Comparison of ENCODE assay signal across 19 cellular contexts in genomic region chr16:83245061-83245460, GRCh38.
A peak's percentile ranks its signal among the peaks of the same experiment; 100 is the strongest.
DNase-seq lines count a peak whose midpoint lies in the region; ATAC-seq, FAIRE-seq and TF ChIP-seq lines count a peak whose summit lies in the region.
"Had no signal": no experiment of that assay in that cellular context is flagged by ENCODE, and none has a peak within 500 bp of the region (broad histone marks: within the 10 kb centered on the region; RNA-seq: fewer than 3 reads in every experiment).

No MANE protein-coding gene starts in this region.

- no peaks in the 10 kb centered on the region for H3K4me1 ChIP-seq in astrocyte (ENCODE audit: insufficient read depth, low read length)
- H3K4me1 ChIP-seq: A549 had no signal

- no peaks in the 10 kb centered on the region for H3K9me3 Mint-ChIP-seq in astrocyte (ENCODE audit: unreplicated experiment)
- no peaks in the 10 kb centered on the region for H3K9me3 Mint-ChIP-seq in effector memory CD8-positive, alpha-beta T cell

- H3K27me3 Mint-ChIP-seq in astrocyte (ENCODE audit: low read depth, unreplicated experiment) = peaks cover 17% of the 10 kb centered on the region
- peaks cover 14 to 24% of the 10 kb centered on the region in 2 donors for H3K27me3 Mint-ChIP-seq in effector memory CD8-positive, alpha-beta T cell

- no peaks in the 10 kb centered on the region for H3K9me3 ChIP-seq in astrocyte (ENCODE audit: insufficient read depth, low read depth, low read length)
- H3K9me3 ChIP-seq: A549 had no signal

- H3K79me2 ChIP-seq in astrocyte (ENCODE audit: insufficient read depth, low read length) = no peaks in the 10 kb centered on the region

- ATAC-seq in GM21360 (IDR thresholded peaks at IDR 0.05; ENCODE audit: unreplicated experiment) (no peak), HG02678 (IDR thresholded peaks at IDR 0.05; ENCODE audit: unreplicated experiment) (no peak)
- ATAC-seq in effector memory CD8-positive, alpha-beta T cell (replicated peaks) = no peak
- ATAC-seq: A549, K562, PC-3 had no signal

- peak; percentile 3 for DNase-seq in ELR (ENCODE audit: low read depth)
- DNase-seq in astrocyte (ENCODE audit: low read depth) = peak; percentile 37
- peak; percentile 9 for DNase-seq in fibroblast of mammary gland (ENCODE audit: low read depth)
- peak; percentile 42 for DNase-seq in non-pigmented ciliary epithelial cell (ENCODE audit: low read depth)
- no peak for DNase-seq in stimulated activated CD4-positive, alpha-beta T cell treated with anti-CD3 and anti-CD28 coated beads, Interleukin-1b, Interleukin-23, amount 100 ng/mL, for 48 hours
- DNase-seq in effector memory CD8-positive, alpha-beta T cell = no peak
- DNase-seq: AML-193, HFFc6, NCI-H1417 treated with DMSO at 0.1 percent for 48 hours, NCI-H1930, NCI-H2171, NCI-H446, PC-3 had no signal

- no peaks in the 10 kb centered on the region for H3K36me3 ChIP-seq in astrocyte (ENCODE audit: insufficient read depth, low read length)

- no peak overlapping the region for H3K4me2 ChIP-seq in astrocyte (ENCODE audit: low read length)
- H3K4me2 ChIP-seq: A549 had no signal

- H2AFZ ChIP-seq in astrocyte (ENCODE audit: low read depth, low read length) = no peak overlapping the region

- H3K27ac Mint-ChIP-seq in astrocyte (ENCODE audit: unreplicated experiment) = no peak overlapping the region
- no peak overlapping the region for H3K27ac Mint-ChIP-seq in effector memory CD8-positive, alpha-beta T cell
- H3K27ac Mint-ChIP-seq: CD14-positive monocyte, HFFc6 had no signal

- H3K27me3 ChIP-seq in astrocyte (ENCODE audit: insufficient read depth, low read length) = no peaks in the 10 kb centered on the region

- H4K20me1 ChIP-seq in astrocyte (ENCODE audit: insufficient read depth, low read length) = peaks cover 5% of the 10 kb centered on the region

- no peak overlapping the region for H3K9ac ChIP-seq in astrocyte (ENCODE audit: low read length)

- TF ChIP-seq CTCF in astrocyte (IDR thresholded peaks at IDR 0.05; ENCODE audit: insufficient read depth, low read depth, low read length) (no peak), fibroblast of mammary gland (conservative IDR thresholded peaks at IDR 0.05; ENCODE audit: control insufficient read depth, insufficient read depth, low read depth, low read length) (no peak)

- no peak for FAIRE-seq in astrocyte (lab: Jason Lieb, UNC)
- FAIRE-seq: A549, H54, K562 had no signal

- no peak overlapping the region for H3K4me3 ChIP-seq in astrocyte (ENCODE audit: insufficient read depth, low read depth, low read length)
- no peak overlapping the region for H3K4me3 ChIP-seq in fibroblast of mammary gland (ENCODE audit: control insufficient read depth, low read depth, low read length)
- H3K4me3 ChIP-seq: A549, K562 had no signal

- no peak overlapping the region for H3K27ac ChIP-seq in astrocyte (ENCODE audit: low read depth, low read length)
- H3K27ac ChIP-seq: A549 had no signal

- H3K4me3 Mint-ChIP-seq in astrocyte (ENCODE audit: unreplicated experiment) = no peak overlapping the region
- no peak overlapping the region for H3K4me3 Mint-ChIP-seq in effector memory CD8-positive, alpha-beta T cell
- H3K4me3 Mint-ChIP-seq: CD14-positive monocyte, HFFc6 had no signal

- peaks cover 7% of the 10 kb centered on the region for H3K4me1 Mint-ChIP-seq in astrocyte (ENCODE audit: low read depth, unreplicated experiment)
- H3K4me1 Mint-ChIP-seq in effector memory CD8-positive, alpha-beta T cell (ENCODE audit: low read depth in 2 of 2) = no peaks in the 10 kb centered on the region
- H3K4me1 Mint-ChIP-seq: CD14-positive monocyte had no signal

- no peaks in the 10 kb centered on the region for H3K36me3 Mint-ChIP-seq in astrocyte (ENCODE audit: low read depth, unreplicated experiment)
- no peaks in the 10 kb centered on the region for H3K36me3 Mint-ChIP-seq in effector memory CD8-positive, alpha-beta T cell (ENCODE audit: insufficient read depth)
- H3K36me3 Mint-ChIP-seq: CD14-positive monocyte had no signal

Comparison
In these comparisons a context has a peak if more than half of its experiments do, and no peak if none do; other contexts are left out.
1. DNase-seq: peak in ELR (single experiment), astrocyte (single experiment), fibroblast of mammary gland (single experiment) and non-pigmented ciliary epithelial cell (single experiment); none in stimulated activated CD4-positive, alpha-beta T cell treated with anti-CD3 and anti-CD28 coated beads, Interleukin-1b, Interleukin-23, amount 100 ng/mL, for 48 hours (single experiment) and effector memory CD8-positive, alpha-beta T cell (0 of 3).